In the genomic region with DNA sequence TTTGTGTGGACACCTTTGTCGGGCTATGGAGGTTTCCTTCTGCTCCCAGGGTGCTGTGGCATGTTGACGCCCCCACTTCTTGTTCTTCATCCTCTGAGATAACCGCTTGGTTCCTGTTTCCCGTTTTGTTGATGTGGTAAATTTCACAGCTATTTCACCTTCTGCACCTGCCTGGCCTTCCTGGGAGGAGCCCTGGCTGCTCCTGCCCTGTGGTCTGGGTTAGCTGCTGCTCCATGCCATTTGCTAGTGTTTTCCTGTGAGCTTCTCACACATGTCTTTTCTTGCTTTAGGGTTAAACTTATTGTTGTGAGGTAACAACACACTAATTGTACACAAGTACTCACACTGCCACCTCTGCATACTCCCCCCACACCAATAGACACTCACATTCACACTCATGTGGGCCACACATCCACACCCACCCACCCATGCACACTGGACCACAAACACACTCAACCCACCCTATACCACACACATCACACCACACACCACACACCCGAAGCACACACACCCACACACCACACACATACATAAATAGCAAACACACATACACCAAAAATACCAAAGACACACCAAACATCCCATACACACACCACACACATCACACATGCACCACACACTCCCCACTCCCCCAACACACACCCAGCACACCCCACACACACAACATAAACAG, we compare ENCODE assay signal across 12 cellular contexts. TPM values are rescaled to one million over a fixed set of nuclear protein-coding genes. Genes with fewer than 3 reads are reported as not detected.
DNase-seq lines count a peak whose midpoint lies in the region; ATAC-seq and TF ChIP-seq lines count a peak whose summit lies in the region.
"Had no signal": no experiment of that assay in that cellular context is flagged by ENCODE, and none has a peak within 500 bp of the region (broad histone marks: within the 10 kb centered on the region; RNA-seq: fewer than 3 reads in every experiment).

No MANE protein-coding gene starts in this region.

- H3K27me3 Mint-ChIP-seq in activated T-helper 17 cell treated with anti-CD3 and anti-CD28 coated beads, Interleukin-2, amount 50 U/mL, for 72 hours = no peaks in the 10 kb centered on the region
- no peaks in the 10 kb centered on the region for H3K27me3 Mint-ChIP-seq in osteocyte (ENCODE audit: unreplicated experiment)

- TF ChIP-seq POLR2A in transverse colon (IDR thresholded peaks at IDR 0.05) = no peak

- no peaks in the 10 kb centered on the region for H3K9me3 ChIP-seq in Loucy (ENCODE audit: insufficient read depth, low read depth, low read length)
- no peaks in the 10 kb centered on the region for H3K9me3 ChIP-seq in transverse colon
- H3K9me3 ChIP-seq: lower lobe of right lung had no signal

- intact Hi-C loops in transverse colon (cut with DNase I; ENCODE audit: low total_unique reads) = no loop called here

- DNase-seq in activated T-cell treated with anti-CD3 and anti-CD28 coated beads, Interleukin-2, amount 50 U/mL, for 1 hour = peak; percentile 22
- no peak for DNase-seq in activated T-cell treated with anti-CD3 and anti-CD28 coated beads for 4 hours
- DNase-seq in osteocyte (ENCODE audit: extremely low spot score, unreplicated experiment) = peak; percentile 66
- no peak for DNase-seq in iPS-NIHi7 (ENCODE audit: extremely low spot score)
- DNase-seq in ACHN = no peak
- DNase-seq in transverse colon = no peak
- DNase-seq: lower lobe of right lung, NCI-H2029 treated with DMSO at 0.1 percent for 48 hours had no signal

- H3K9me3 Mint-ChIP-seq in activated T-helper 17 cell treated with anti-CD3 and anti-CD28 coated beads, Interleukin-2, amount 50 U/mL, for 72 hours = no peaks in the 10 kb centered on the region
- no peaks in the 10 kb centered on the region for H3K9me3 Mint-ChIP-seq in osteocyte (ENCODE audit: unreplicated experiment)
- H3K9me3 Mint-ChIP-seq: WTC11 had no signal

- WGBS in transverse colon (ENCODE audit: low coverage in 1 of 2), 2 donors = 39 to 53% methylated on average over 4 to 5 of the region's 5 CpGs

- peaks cover 15% of the 10 kb centered on the region for H3K4me1 Mint-ChIP-seq in activated T-helper 17 cell treated with anti-CD3 and anti-CD28 coated beads, Interleukin-2, amount 50 U/mL, for 72 hours
- no peaks in the 10 kb centered on the region for H3K4me1 Mint-ChIP-seq in osteocyte (ENCODE audit: unreplicated experiment)

- no peaks in the 10 kb centered on the region for H3F3A ChIP-seq in Loucy (ENCODE audit: low read depth)

- no peak for TF ChIP-seq CTCF in Loucy (conservative IDR thresholded peaks at IDR 0.05; ENCODE audit: low read length)
- TF ChIP-seq CTCF in osteocyte (IDR thresholded peaks at IDR 0.05) = no peak
- no peak for TF ChIP-seq CTCF in transverse colon (IDR thresholded peaks at IDR 0.05)

- H2AFZ ChIP-seq in Loucy (ENCODE audit: low read length) = no peak overlapping the region; the same call in 1 of the 2 replicates

- H3K4me3 Mint-ChIP-seq in activated T-helper 17 cell treated with anti-CD3 and anti-CD28 coated beads, Interleukin-2, amount 50 U/mL, for 72 hours = no peak overlapping the region
- no peak overlapping the region for H3K4me3 Mint-ChIP-seq in osteocyte (ENCODE audit: unreplicated experiment)
- H3K4me3 Mint-ChIP-seq: WTC11 had no signal

- in situ Hi-C loops in ACHN (cut with HindIII; ENCODE audit: low pct_ligation_motif_present, low pct_unique_long_range_greater_than_20kb, low sequenced_read_pairs) (no loop called here), transverse colon (cut with MboI; ENCODE audit: low pct_ligation_motif_present in 1 of 4, low pct_unique_long_range_greater_than_20kb in 1 of 4, low sequenced_read_pairs in 3 of 4) (no loop called here)

- no peak overlapping the region for H3K27ac Mint-ChIP-seq in activated T-helper 17 cell treated with anti-CD3 and anti-CD28 coated beads, Interleukin-2, amount 50 U/mL, for 72 hours
- H3K27ac Mint-ChIP-seq in osteocyte (ENCODE audit: unreplicated experiment) = no peak overlapping the region
- H3K27ac Mint-ChIP-seq: WTC11 had no signal

- H3K4me3 ChIP-seq in Loucy (ENCODE audit: low read length, poor library complexity, severe bottlenecking) (peak overlapping the region; percentile 68), transverse colon (no peak overlapping the region)
- H3K4me3 ChIP-seq: lower lobe of right lung had no signal

- H3K9ac ChIP-seq in Loucy (ENCODE audit: low read depth, low read length, poor library complexity, severe bottlenecking) = peak overlapping the region; percentile 79

- peak overlapping the region in 1 of 4 donors; percentile 46 for H3K27ac ChIP-seq in transverse colon
- H3K27ac ChIP-seq: lower lobe of right lung, RWPE1 had no signal

- peak; percentile 17 for ATAC-seq in activated T-helper 17 cell treated with anti-CD3 and anti-CD28 coated beads, Interleukin-2, amount 50 U/mL, for 72 hours (replicated peaks)
- ATAC-seq: WTC11 had no signal

- H3K27me3 ChIP-seq in Loucy (ENCODE audit: insufficient read depth, low read length, poor library complexity, severe bottlenecking) (no peaks in the 10 kb centered on the region), transverse colon (no peaks in the 10 kb centered on the region)

- H4K20me1 ChIP-seq in Loucy (ENCODE audit: insufficient read depth, low read length, poor library complexity, severe bottlenecking) = no peaks in the 10 kb centered on the region

- H3K4me1 ChIP-seq in Loucy (ENCODE audit: insufficient read depth, low read length, poor library complexity, severe bottlenecking) (peaks cover 83% of the 10 kb centered on the region), transverse colon (peaks cover 0 to 7% (median 2%) of the 10 kb centered on the region in 4 donors)
- H3K4me1 ChIP-seq: lower lobe of right lung had no signal

- no peaks in the 10 kb centered on the region for H3K9me2 ChIP-seq in Loucy (replicated peaks; ENCODE audit: low read depth, low read length)

- no peaks in the 10 kb centered on the region for H3K36me3 Mint-ChIP-seq in activated T-helper 17 cell treated with anti-CD3 and anti-CD28 coated beads, Interleukin-2, amount 50 U/mL, for 72 hours (ENCODE audit: low read depth)
- H3K36me3 Mint-ChIP-seq in osteocyte (ENCODE audit: unreplicated experiment) = no peaks in the 10 kb centered on the region
- H3K36me3 Mint-ChIP-seq: WTC11 had no signal

- no peaks in the 10 kb centered on the region for H3K36me3 ChIP-seq in Loucy (ENCODE audit: insufficient read depth, low read length)
- no peaks in the 10 kb centered on the region for H3K36me3 ChIP-seq in transverse colon
- H3K36me3 ChIP-seq: lower lobe of right lung had no signal

- peaks cover 15% of the 10 kb centered on the region for H3K79me2 ChIP-seq in Loucy (ENCODE audit: insufficient read depth, low read length)

- peak overlapping the region; percentile 79 for H3K4me2 ChIP-seq in Loucy (ENCODE audit: low read depth, low read length, poor library complexity, severe bottlenecking)

- no peak for TF ChIP-seq EP300 in transverse colon (IDR thresholded peaks at IDR 0.05; ENCODE audit: low read depth)

RNA-seq across cellular contexts. Expression of gene MSMB, which starts 46.6 kb away (rescaled TPM):
- total RNA-seq in activated T-helper 17 cell treated with anti-CD3 and anti-CD28 coated beads, Interleukin-2, amount 50 U/mL, for 72 hours = not detected
- not detected in 2 replicates for total RNA-seq in osteocyte
- total RNA-seq in transverse colon = not detected
- total RNA-seq: WTC11 had no signal

Comparison
In these comparisons a context has a peak if more than half of its experiments do, and no peak if none do; other contexts are left out.
1. DNase-seq: peak in activated T-cell treated with anti-CD3 and anti-CD28 coated beads, Interleukin-2, amount 50 U/mL, for 1 hour (single experiment) and osteocyte (single experiment); none in activated T-cell treated with anti-CD3 and anti-CD28 coated beads for 4 hours (single experiment), iPS-NIHi7 (single experiment), ACHN (single experiment) and transverse colon (single experiment).